Comparison of ENCODE assay signal across 32 cellular contexts in genomic region chr11:92688416-92688815, GRCh38.
"Had no signal": no experiment of that assay in that cellular context is flagged by ENCODE, and none has a peak within 500 bp of the region (broad histone marks: within the 10 kb centered on the region; RNA-seq: fewer than 3 reads in every experiment).

No MANE protein-coding gene starts in this region.

- H3K4me3 ChIP-seq: adrenal gland, ascending aorta, body of pancreas, breast epithelium, cardiac muscle cell had no signal

- H3K27me3 ChIP-seq: adrenal gland, ascending aorta, body of pancreas, brain microvascular endothelial cell, breast epithelium, cardiac muscle cell had no signal

- ATAC-seq: activated naive CD4-positive, alpha-beta T cell treated with anti-CD3 and anti-CD28 coated beads, Interleukin-2, amount 50 U/mL, for 72 hours; activated naive CD8-positive, alpha-beta T cell treated with anti-CD3 and anti-CD28 coated beads, Interleukin-2, amount 50 U/mL, for 24 hours; activated T-cell treated with anti-CD3 and anti-CD28 coated beads, Interleukin-2, amount 50 U/mL, for 4 hours; activated T-cell treated with anti-CD3 and anti-CD28 coated beads, Interleukin-2, amount 50 U/mL, for 72 hours; activated T-helper 17 cell treated with anti-CD3 and anti-CD28 coated beads, Interleukin-2, amount 50 U/mL, for 72 hours; body of pancreas had no signal

- DNase-seq: activated effector memory CD4-positive, alpha-beta T cell treated with anti-CD3 and anti-CD28 coated beads, Interleukin-2, amount 50 U/mL, for 16 hours; activated effector memory CD4-positive, alpha-beta T cell treated with Interleukin-2 at 50 U/mL for 16 hours; activated gamma-delta T cell; activated gamma-delta T cell treated with Interleukin-2 at 50 U/mL for 16 hours; activated naive CD4-positive, alpha-beta T cell; activated naive CD4-positive, alpha-beta T cell treated with anti-CD3 and anti-CD28 coated beads for 36 hours; activated naive CD4-positive, alpha-beta T cell treated with anti-CD3 and anti-CD28 coated beads, Interleukin-2, amount 10 ng/mL, durations not matched to agents 7 days and 5 days; activated naive CD4-positive, alpha-beta T cell treated with anti-CD3 and anti-CD28 coated beads, Interleukin-2, amount 50 U/mL, for 16 hours; activated naive CD4-positive, alpha-beta T cell treated with Interleukin-2 at 50 U/mL for 16 hours; activated naive CD8-positive, alpha-beta T cell treated with anti-CD3 and anti-CD28 coated beads for 36 hours; activated naive CD8-positive, alpha-beta T cell treated with anti-CD3 and anti-CD28 coated beads, Interleukin-2, amount 10 ng/mL, durations not matched to agents 7 days and 5 days; activated naive CD8-positive, alpha-beta T cell treated with anti-CD3 and anti-CD28 coated beads, Interleukin-2, amount 50 U/mL, for 24 hours; activated T-cell treated with anti-CD3 and anti-CD28 coated beads, Interleukin-2, amount 50 U/mL, for 1 hour; activated T-cell treated with anti-CD3 and anti-CD28 coated beads, Interleukin-2, amount 50 U/mL, for 24 hours; activated T-cell treated with anti-CD3 and anti-CD28 coated beads, Interleukin-2, amount 50 U/mL, for 4 hours; activated T-cell treated with anti-CD3 and anti-CD28 coated beads, Interleukin-2, amount 50 U/mL, for 48 hours; activated T-cell treated with anti-CD3 and anti-CD28 coated beads, Interleukin-2, amount 50 U/mL, for 72 hours; adrenal gland; amniotic stem cell; amygdala; anterior cingulate cortex; aorta; body of pancreas; brain microvascular endothelial cell; caudate nucleus; central memory CD4-positive, alpha-beta T cell; cerebellar nuclear complex had no signal

- H3K4me1 ChIP-seq: adrenal gland, ascending aorta, body of pancreas, breast epithelium had no signal

- H3K9me3 ChIP-seq: adrenal gland, ascending aorta, body of pancreas, breast epithelium had no signal

- H3K27ac ChIP-seq: adrenal gland, ascending aorta, body of pancreas, brain microvascular endothelial cell, breast epithelium, cardiac muscle cell had no signal

- H3K36me3 ChIP-seq: adrenal gland, ascending aorta, brain microvascular endothelial cell, breast epithelium, cardiac muscle cell had no signal
